In genomic region chr6:35046098-35046497, GRCh38 we compare ENCODE assay signal across 15 cellular contexts.
DNase-seq lines count a peak whose midpoint lies in the region; FAIRE-seq and TF ChIP-seq lines count a peak whose summit lies in the region.
"Had no signal": no experiment of that assay in that cellular context is flagged by ENCODE, and none has a peak within 500 bp of the region (broad histone marks: within the 10 kb centered on the region; RNA-seq: fewer than 3 reads in every experiment).

No MANE protein-coding gene starts in this region.

- intact Hi-C loops in breast epithelium (cut with DNase I; ENCODE audit: low total_unique reads) (no loop called here), MCF 10A (cut with micrococcal nuclease) (no loop called here)

- TF ChIP-seq POLR2A in breast epithelium (IDR thresholded peaks at IDR 0.05) (no peak), H1 (IDR thresholded peaks at IDR 0.05; ENCODE audit: control extremely low read depth in 1 of 2, low read depth in 2 of 2, low read length in 2 of 2) (no peak)

- no peak overlapping the region for H3K4me2 ChIP-seq in H1 (ENCODE audit: insufficient read depth in 1 of 2, low read depth in 2 of 2, low read length in 2 of 2)
- H3K4me2 ChIP-seq: PC-9 had no signal

- POLR2A ChIA-PET in MCF 10A (lab: Yijun Ruan, JAX), result interaction anchor here (0.8 kb wide), 1 partner anchor 20 kb away, joined by 3 read pairs; no protein-coding TSS in a partner anchor
- POLR2A ChIA-PET in H1 (lab: Charles Lee; ENCODE audit: partially characterized antibody), result interaction anchor here (0.8 to 1.5 kb wide), 2 partner anchors 24 to 30 kb away, joined by 3 read pairs; no protein-coding TSS in a partner anchor

- no peak for DNase-seq in breast epithelium (ENCODE audit: low spot score in 2 of 2)
- DNase-seq in MCF 10A (ENCODE audit: unreplicated experiment), result no peak
- no peak for DNase-seq in H1 (ENCODE audit: low read depth in 1 of 2, low spot score in 2 of 2)
- no peak for DNase-seq in type B pancreatic cell (ENCODE audit: extremely low spot score, unreplicated experiment)
- DNase-seq in cerebellar nuclear complex (lab: John Stamatoyannopoulos, UW), result no peak
- DNase-seq in NCI-H446 treated with DMSO at 0.1 percent for 48 hours (lab: John Stamatoyannopoulos, UW), result no peak
- DNase-seq in HCEC 1CT, result no peak
- DNase-seq: activated CD4-positive, alpha-beta T cell treated with anti-CD3 and anti-CD28 coated beads, Interleukin-2, amount 50 U/mL, for 48 hours; activated naive CD4-positive, alpha-beta T cell; effector memory CD4-positive, alpha-beta T cell; mesendoderm; NCI-H1092; PC-9; T-helper 2 cell had no signal

- H3K23ac ChIP-seq in H1 (ENCODE audit: insufficient read length), result no peak overlapping the region

- H3K9me3 ChIP-seq in breast epithelium (no peaks in the 10 kb centered on the region), H1 (ENCODE audit: insufficient read depth in 2 of 2, low read depth in 1 of 2, low read length in 1 of 2) (no peaks in the 10 kb centered on the region), muscle layer of duodenum (ENCODE audit: control insufficient read depth in 1 of 2, low read length in 2 of 2) (no peaks in the 10 kb centered on the region)

- H3K56ac ChIP-seq in H1 (replicated peaks; ENCODE audit: insufficient read length, low read depth, low read length), result no peak overlapping the region

- no peak overlapping the region for H4K5ac ChIP-seq in H1 (ENCODE audit: insufficient read length, low read depth, low read length)

- H3K9me3 Mint-ChIP-seq in MCF 10A (ENCODE audit: unreplicated experiment) (no peaks in the 10 kb centered on the region), type B pancreatic cell (no peaks in the 10 kb centered on the region)

- H2BK12ac ChIP-seq in H1 (ENCODE audit: low read depth, low read length), result no peak overlapping the region

- 0 out of 2 replicates have a peak overlapping the region, but pooled peaks have one; percentile 21 for H2BK20ac ChIP-seq in H1 (ENCODE audit: low read length)

- H3K79me2 ChIP-seq in H1 (ENCODE audit: control insufficient read depth in 1 of 2, insufficient read depth in 2 of 2, low read length in 2 of 2), result no peaks in the 10 kb centered on the region

- TF ChIP-seq EP300 in H1 (IDR thresholded peaks at IDR 0.05; ENCODE audit: borderline replicate concordance in 1 of 2, low read depth in 2 of 2, low read length in 2 of 2), result no peak

- H3K14ac ChIP-seq in H1 (ENCODE audit: insufficient read length), result no peak overlapping the region

- no peak overlapping the region for H3K4me3 ChIP-seq in breast epithelium
- H3K4me3 ChIP-seq in H1 (ENCODE audit: extremely low read depth in 1 of 4, insufficient read depth in 2 of 4, low read depth in 3 of 4, low read length in 4 of 4), result no peak overlapping the region
- no peak overlapping the region for H3K4me3 ChIP-seq in muscle layer of duodenum (ENCODE audit: low read depth in 1 of 2, low read length in 2 of 2)
- H3K4me3 ChIP-seq: PC-9 had no signal

- H3K27me3 ChIP-seq in breast epithelium (no peaks in the 10 kb centered on the region), H1 (replicated peaks in 1 of 4; ENCODE audit: control insufficient read depth in 3 of 4, extremely low read depth in 1 of 4, insufficient read depth in 3 of 4, low read length in 3 of 4) (no peaks in the 10 kb centered on the region), muscle layer of duodenum (ENCODE audit: low read depth, low read length) (no peaks in the 10 kb centered on the region)

- no peak overlapping the region for H4K8ac ChIP-seq in H1 (ENCODE audit: extremely low read depth, insufficient read depth, low read length)

- H3K27ac ChIP-seq in breast epithelium (peak overlapping the region; percentile 82 to 92), H1 (ENCODE audit: low read depth, low read length) (no peak overlapping the region), muscle layer of duodenum (ENCODE audit: low read length) (peak overlapping the region; percentile 82)

- BruUV-seq in MCF 10A (replicated peaks; lab: Mats Ljungman, UMichigan), result no TSS peak

- H2BK5ac ChIP-seq in H1 (ENCODE audit: low read depth, low read length), result no peak overlapping the region

- 83% methylated on average over 3 of the region's 3 CpGs; no CpG with 5 or more reads in 1 of the 2 experiments for WGBS in H1 (ENCODE audit: extremely low coverage in 1 of 2, insufficient coverage in 1 of 2, insufficient read length in 1 of 2, insufficient replicate concordance in 2 of 2, low coverage in 1 of 2, low lambda C conversion rate in 2 of 2, missing lambda C conversion rate in 1 of 2), 2 experiments

- CTCF ChIA-PET in MCF 10A (lab: Yijun Ruan, JAX), result interaction anchor here (1.1 kb wide), 1 partner anchor 58 kb away, joined by 4 read pairs; no protein-coding TSS in a partner anchor
- CTCF ChIA-PET in H1 (lab: Charles Lee; ENCODE audit: partially characterized antibody), result interaction anchor here (1.2 kb wide), 1 partner anchor 195 kb away, joined by 3 read pairs; no protein-coding TSS in a partner anchor

- no peak overlapping the region for H2BK120ac ChIP-seq in H1 (replicated peaks; ENCODE audit: low read depth, low read length)

- no peak overlapping the region for H3K4me3 Mint-ChIP-seq in MCF 10A (ENCODE audit: unreplicated experiment)
- peak overlapping the region; percentile 33 for H3K4me3 Mint-ChIP-seq in type B pancreatic cell

- TF ChIP-seq CTCF in breast epithelium (IDR thresholded peaks at IDR 0.05) (no peak), MCF 10A (IDR thresholded peaks at IDR 0.05; ENCODE audit: unreplicated experiment) (no peak), H1 (IDR thresholded peaks at IDR 0.05; ENCODE audit: control extremely low read depth in 1 of 3, insufficient read depth in 1 of 3, low read depth in 1 of 3, low read length in 3 of 3) (no peak), type B pancreatic cell (conservative IDR thresholded peaks at IDR 0.05) (no peak)

- no peak overlapping the region for H2AFZ ChIP-seq in H1 (ENCODE audit: low read length)
- H2AFZ ChIP-seq: PC-9 had no signal

- H3K27me3 Mint-ChIP-seq in MCF 10A (ENCODE audit: insufficient read depth, unreplicated experiment) (no peaks in the 10 kb centered on the region), type B pancreatic cell (no peaks in the 10 kb centered on the region)

- H3K4me1 ChIP-seq in breast epithelium (peaks cover 21 to 38% of the 10 kb centered on the region in 2 donors), H1 (replicated peaks in 1 of 4; ENCODE audit: control insufficient read depth in 3 of 4, insufficient read depth in 4 of 4, low read length in 3 of 4) (peaks cover 29 to 62% (median 51%) of the 10 kb centered on the region in 4 experiments), muscle layer of duodenum (ENCODE audit: control insufficient read depth in 1 of 2, insufficient read depth in 2 of 2, low read length in 2 of 2) (peaks cover 64 to 87% of the 10 kb centered on the region in 2 donors)

- H4K91ac ChIP-seq in H1 (replicated peaks; ENCODE audit: insufficient read length, low read length), result no peak overlapping the region

- TF ChIP-seq RAD21 in H1 (IDR thresholded peaks at IDR 0.05 in 1 of 2, conservative IDR thresholded peaks at IDR 0.05 in 1 of 2; ENCODE audit: low read depth in 2 of 2, low read length in 2 of 2), result no peak

- H3K36me3 ChIP-seq in breast epithelium (no peaks in the 10 kb centered on the region), H1 (ENCODE audit: control insufficient read depth in 2 of 4, insufficient read depth in 4 of 4, low read length in 3 of 4) (no peaks in the 10 kb centered on the region; a peak in 1 of 8 replicates), muscle layer of duodenum (ENCODE audit: control insufficient read depth in 1 of 2, insufficient read depth in 2 of 2, low read length in 2 of 2) (no peaks in the 10 kb centered on the region)

- H2AK5ac ChIP-seq in H1 (ENCODE audit: low read depth, low read length), result no peak overlapping the region

- H2BK15ac ChIP-seq in H1 (ENCODE audit: low read length), result no peak overlapping the region

- no peak overlapping the region for H3K4ac ChIP-seq in H1 (replicated peaks; ENCODE audit: insufficient read length, low read depth, low read length)

- no peaks in the 10 kb centered on the region for H4K20me1 ChIP-seq in H1 (replicated peaks in 1 of 2; ENCODE audit: control insufficient read depth in 1 of 2, insufficient read depth in 2 of 2, low read length in 2 of 2)

- peaks cover 23% of the 10 kb centered on the region for H3K4me1 Mint-ChIP-seq in MCF 10A (ENCODE audit: insufficient read depth, unreplicated experiment)
- peaks cover 51% of the 10 kb centered on the region for H3K4me1 Mint-ChIP-seq in type B pancreatic cell (ENCODE audit: unreplicated experiment)

- H3K18ac ChIP-seq in H1 (ENCODE audit: extremely low read depth, low read length), result no peak overlapping the region

- H3K79me1 ChIP-seq in H1 (ENCODE audit: low read depth, low read length), result no peaks in the 10 kb centered on the region

- H3K9ac ChIP-seq in H1 (replicated peaks in 1 of 4; ENCODE audit: extremely low read depth in 1 of 4, low read depth in 3 of 4, low read length in 3 of 4), result no peak overlapping the region

- FAIRE-seq in H1 (lab: Jason Lieb, UNC), result no peak

- H3K27ac Mint-ChIP-seq in MCF 10A (ENCODE audit: low read depth, unreplicated experiment) (no peak overlapping the region), type B pancreatic cell (no peak overlapping the region)

- H3K36me3 Mint-ChIP-seq in MCF 10A (ENCODE audit: insufficient read depth, unreplicated experiment) (peaks cover 4% of the 10 kb centered on the region), type B pancreatic cell (peaks cover 7% of the 10 kb centered on the region)

- H3K23me2 ChIP-seq in H1 (ENCODE audit: low read depth, low read length), result no peaks in the 10 kb centered on the region

TF ChIP-seq in H1, 55 proteins besides CTCF, POLR2A, EP300 and RAD21:
- TF ChIP-seq SP2 (IDR thresholded peaks at IDR 0.05; ENCODE audit: low read length), result no peak
- no peak for TF ChIP-seq TCF12 (IDR thresholded peaks at IDR 0.05; ENCODE audit: low read depth, low read length)
- TF ChIP-seq EZH2 (IDR thresholded peaks at IDR 0.05; ENCODE audit: low read depth, low read length, severe bottlenecking), result no peak
- TF ChIP-seq SAP30 (IDR thresholded peaks at IDR 0.05; ENCODE audit: insufficient read depth, insufficient replicate concordance, low read length), result no peak
- no peak for TF ChIP-seq ATF2 (IDR thresholded peaks at IDR 0.05; ENCODE audit: low read length)
- TF ChIP-seq SP1 (IDR thresholded peaks at IDR 0.05; ENCODE audit: low read depth, low read length), result no peak
- no peak for TF ChIP-seq PHF8 (conservative IDR thresholded peaks at IDR 0.05; ENCODE audit: low read depth, low read length)
